Comparison of ENCODE assay signal across 9 cellular contexts in genomic region chr5:172658869-172659513, GRCh38. TPM values are rescaled to one million over a fixed set of nuclear protein-coding genes. Genes with fewer than 3 reads are reported as not detected.
DNase-seq lines count a peak whose midpoint lies in the region; ATAC-seq and TF ChIP-seq lines count a peak whose summit lies in the region.
"Had no signal": no experiment of that assay in that cellular context is flagged by ENCODE, and none has a peak within 500 bp of the region (broad histone marks: within the 10 kb centered on the region; RNA-seq: fewer than 3 reads in every experiment).

No MANE protein-coding gene starts in this region.

- H3K18ac ChIP-seq in mesenchymal stem cell (ENCODE audit: low read depth in 1 of 2, low read length in 2 of 2) = peak overlapping the region; percentile 85 to 90

- H3K27ac ChIP-seq in mesenchymal stem cell (ENCODE audit: low read length, poor library complexity, severe bottlenecking) (no peak overlapping the region), thyroid gland (peak overlapping the region; percentile 22 to 62 (median 56))

- peak overlapping the region; percentile 15 to 96 for H3K4ac ChIP-seq in mesenchymal stem cell (ENCODE audit: low read depth in 1 of 2, low read length in 2 of 2)

- no peak overlapping the region for H3K23ac ChIP-seq in mesenchymal stem cell (ENCODE audit: low read length in 2 of 2)

- TF ChIP-seq CTCF in thyroid gland (IDR thresholded peaks at IDR 0.05) = no peak

- peaks cover 21% of the 10 kb centered on the region for H3K9me3 Mint-ChIP-seq in dendritic cell treated with granulocyte-macrophage colony-stimulating factor and Interleukin-4, amounts not matched to agents 40 ng/mL and 50 ng/mL, for 4 days

- 51% methylated on average over 8 of the region's 9 CpGs for WGBS in mesenchymal stem cell
- WGBS in thyroid gland, 2 donors = 52 to 78% methylated on average over 5 to 8 of the region's 9 CpGs

- peak overlapping the region; percentile 61 for H3K27ac Mint-ChIP-seq in dendritic cell treated with granulocyte-macrophage colony-stimulating factor and Interleukin-4, amounts not matched to agents 40 ng/mL and 50 ng/mL, for 4 days

- H3K36me3 ChIP-seq in mesenchymal stem cell (ENCODE audit: control insufficient read depth in 1 of 2, insufficient read depth in 2 of 2, low read depth in 1 of 2, low read length in 2 of 2) = no peaks in the 10 kb centered on the region
- no peaks in the 10 kb centered on the region for H3K36me3 ChIP-seq in thyroid gland

- H3K4me1 ChIP-seq in mesenchymal stem cell (ENCODE audit: control insufficient read depth, insufficient read depth, low read depth, low read length) (peaks cover 9% of the 10 kb centered on the region), thyroid gland (peaks cover 0 to 27% of the 10 kb centered on the region in 2 donors)

- peak overlapping the region; percentile 1 for H2AK5ac ChIP-seq in mesenchymal stem cell (ENCODE audit: low read length, severe bottlenecking)

- peak overlapping the region; percentile 66 for H2BK15ac ChIP-seq in mesenchymal stem cell (ENCODE audit: low read depth, poor library complexity, severe bottlenecking)

- H3K27me3 ChIP-seq in mesenchymal stem cell (ENCODE audit: control insufficient read depth in 1 of 2, insufficient read depth in 1 of 2, low read length in 2 of 2) (no peaks in the 10 kb centered on the region), thyroid gland (no peaks in the 10 kb centered on the region)

- DNase-seq in NCI-H2196 treated with DMSO at 0.1 percent for 48 hours (lab: John Stamatoyannopoulos, UW; ENCODE audit: unreplicated experiment) (peak; percentile 89), mesenchymal stem cell (peak; percentile 48), thyroid gland (peak; percentile 82 to 84), SIG-M5 (lab: John Stamatoyannopoulos, UW) (no peak), GF-D8 (lab: John Stamatoyannopoulos, UW) (no peak)
- no peak for DNase-seq in activated CD4-positive, alpha-beta T cell treated with anti-CD3 and anti-CD28 coated beads, Interleukin-2, amount 50 U/mL, for 1 hour
- DNase-seq: activated CD8-positive, alpha-beta memory T cell treated with anti-CD3 and anti-CD28 coated beads, Interleukin-2, amount 50 U/mL, for 48 hours had no signal

- no peak overlapping the region for H3K4me3 Mint-ChIP-seq in dendritic cell treated with granulocyte-macrophage colony-stimulating factor and Interleukin-4, amounts not matched to agents 40 ng/mL and 50 ng/mL, for 4 days

- H3K27me3 Mint-ChIP-seq in dendritic cell treated with granulocyte-macrophage colony-stimulating factor and Interleukin-4, amounts not matched to agents 40 ng/mL and 50 ng/mL, for 4 days = no peaks in the 10 kb centered on the region

- H3K4me1 Mint-ChIP-seq in dendritic cell treated with granulocyte-macrophage colony-stimulating factor and Interleukin-4, amounts not matched to agents 40 ng/mL and 50 ng/mL, for 4 days (ENCODE audit: low read depth) = peaks cover 24% of the 10 kb centered on the region

- H3K36me3 Mint-ChIP-seq in dendritic cell treated with granulocyte-macrophage colony-stimulating factor and Interleukin-4, amounts not matched to agents 40 ng/mL and 50 ng/mL, for 4 days (ENCODE audit: low read depth) = no peaks in the 10 kb centered on the region

- peak overlapping the region; percentile 79 for H4K91ac ChIP-seq in mesenchymal stem cell (ENCODE audit: low read length)

- peak overlapping the region; percentile 59 to 99 for H2BK12ac ChIP-seq in mesenchymal stem cell (ENCODE audit: low read length in 2 of 2)

- H2AFZ ChIP-seq in mesenchymal stem cell (ENCODE audit: low read depth, low read length) = no peak overlapping the region

- H2BK120ac ChIP-seq in mesenchymal stem cell (ENCODE audit: low read depth, low read length) = peak overlapping the region; percentile 36

- H2BK5ac ChIP-seq in mesenchymal stem cell (ENCODE audit: low read depth, low read length, poor library complexity, severe bottlenecking) = no peak overlapping the region

- no peak for TF ChIP-seq POLR2A in thyroid gland (IDR thresholded peaks at IDR 0.05)

- ATAC-seq in activated CD4-positive, CD25-positive, alpha-beta regulatory T cell treated with anti-CD3 and anti-CD28 coated beads, Interleukin-2, amount 50 U/mL, for 24 hours = no peak

- no peak overlapping the region for H3K4me3 ChIP-seq in mesenchymal stem cell (ENCODE audit: insufficient read depth in 1 of 2, low read depth in 1 of 2, low read length in 2 of 2)
- H3K4me3 ChIP-seq in thyroid gland (replicated peaks in 1 of 3) = no peak overlapping the region

- H3K14ac ChIP-seq in mesenchymal stem cell (ENCODE audit: low read length in 2 of 2) = peak overlapping the region in 1 of 2 experiments; percentile 75

- H3K9me3 ChIP-seq in mesenchymal stem cell (ENCODE audit: control insufficient read depth, low read length) (no peaks in the 10 kb centered on the region), thyroid gland (no peaks in the 10 kb centered on the region)

- peak overlapping the region; percentile 83 for H4K8ac ChIP-seq in mesenchymal stem cell (ENCODE audit: low read length)

- H3K4me2 ChIP-seq in mesenchymal stem cell (ENCODE audit: low read length, poor library complexity, severe bottlenecking) = no peak overlapping the region

- intact Hi-C loops in dendritic cell treated with granulocyte-macrophage colony-stimulating factor and Interleukin-4, amounts not matched to agents 40 ng/mL and 50 ng/mL, for 4 days (cut with micrococcal nuclease) = no loop called here
- intact Hi-C loops in thyroid gland (cut with DNase I) = no loop called here

- no peak overlapping the region for H3K9ac ChIP-seq in mesenchymal stem cell (ENCODE audit: low read length)

- H3K79me1 ChIP-seq in mesenchymal stem cell (replicated peaks; ENCODE audit: low read length, poor library complexity, severe bottlenecking) = no peaks in the 10 kb centered on the region

RNA-seq across cellular contexts. Expression of gene NEURL1B, which starts 17.9 kb away (rescaled TPM):
- polyA plus RNA-seq in mesenchymal stem cell (2013, experiment 1 of 2) = 2.0 TPM
- 1.8 TPM for polyA plus RNA-seq in mesenchymal stem cell (2013, experiment 2 of 2)
- 10 to 100 TPM in 2 of 4 donors, 1 to 10 TPM in 2; 8.2 to 29.9 (median 10.9) TPM for total RNA-seq in thyroid gland

Comparison
In these comparisons a context has a peak if more than half of its experiments do, and no peak if none do; other contexts are left out.
1. DNase-seq: peak in NCI-H2196 treated with DMSO at 0.1 percent for 48 hours (single experiment), mesenchymal stem cell (single experiment) and thyroid gland (2 of 2); none in SIG-M5 (single experiment), GF-D8 (single experiment) and activated CD4-positive, alpha-beta T cell treated with anti-CD3 and anti-CD28 coated beads, Interleukin-2, amount 50 U/mL, for 1 hour (single experiment).